Comparison of ENCODE assay signal across 28 cellular contexts in the genomic region with DNA sequence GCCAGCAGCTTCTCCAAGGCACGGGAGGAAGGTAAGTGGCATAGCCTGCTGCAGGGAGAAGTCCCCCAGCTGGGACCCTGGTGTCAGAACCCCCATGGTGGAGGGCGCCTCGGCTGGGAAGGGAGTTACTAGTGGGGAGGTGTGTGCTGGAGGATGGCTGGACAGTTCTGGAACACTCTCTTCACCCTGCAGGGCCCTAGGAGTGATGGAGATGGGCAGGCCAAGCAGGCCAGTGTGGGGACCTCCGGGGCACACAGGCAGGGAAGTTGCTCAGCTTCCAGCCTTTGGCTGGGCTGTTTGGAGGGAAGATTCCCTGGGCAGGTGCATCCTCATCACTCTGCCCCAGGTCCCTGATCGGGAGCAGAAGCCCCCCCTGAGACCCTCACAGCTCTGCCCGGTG. TPM values are rescaled to one million over a fixed set of nuclear protein-coding genes. Genes with fewer than 3 reads are reported as not detected.
A peak's percentile ranks its signal among the peaks of the same experiment; 100 is the strongest.
DNase-seq lines count a peak whose midpoint lies in the region; ATAC-seq, FAIRE-seq and TF ChIP-seq lines count a peak whose summit lies in the region.
"Had no signal": no experiment of that assay in that cellular context is flagged by ENCODE, and none has a peak within 500 bp of the region (broad histone marks: within the 10 kb centered on the region; RNA-seq: fewer than 3 reads in every experiment).

No MANE protein-coding gene starts in this region.

- H4K8ac ChIP-seq in H1 (ENCODE audit: extremely low read depth, insufficient read depth, low read length), result peak overlapping the region; percentile 38; the same call in 1 of the 2 replicates

- H3K9me2 ChIP-seq in OCI-LY1 (ENCODE audit: low read depth, low read length), result no peaks in the 10 kb centered on the region

- TF ChIP-seq RAD21 in H1 (IDR thresholded peaks at IDR 0.05 in 1 of 2, conservative IDR thresholded peaks at IDR 0.05 in 1 of 2; ENCODE audit: low read depth in 2 of 2, low read length in 2 of 2), result no peak

- intact Hi-C loops in esophagus squamous epithelium (cut with DNase I), result no loop called here

- WGBS in H1 (ENCODE audit: extremely low coverage in 1 of 2, insufficient coverage in 1 of 2, insufficient read length in 1 of 2, insufficient replicate concordance in 2 of 2, low coverage in 1 of 2, low lambda C conversion rate in 2 of 2, missing lambda C conversion rate in 1 of 2), 2 experiments, result 95% methylated on average over 6 of the region's 6 CpGs; no CpG with 5 or more reads in 1 of the 2 experiments
- 85 to 100% methylated on average over 1 to 4 of the region's 6 CpGs for WGBS in esophagus squamous epithelium, 2 donors

- CTCF ChIA-PET in H1 (lab: Charles Lee; ENCODE audit: partially characterized antibody), result interaction anchor here (0.6 to 1.5 kb wide), 5 partner anchors 9 to 260 kb away, joined by 3 to 5 read pairs (median 4); a partner anchor contains a TSS

- H2BK15ac ChIP-seq in H1 (ENCODE audit: low read length), result peak overlapping the region; percentile 29; the same call in 1 of the 2 replicates

- H3K36me3 ChIP-seq in OCI-LY1 (ENCODE audit: insufficient read depth, low read length) (peaks cover 2% of the 10 kb centered on the region), H1 (ENCODE audit: control insufficient read depth in 2 of 4, insufficient read depth in 4 of 4, low read length in 3 of 4) (no peaks in the 10 kb centered on the region), esophagus squamous epithelium (no peaks in the 10 kb centered on the region)
- H3K36me3 ChIP-seq: neural progenitor cell, SJSA1 had no signal

- no peak overlapping the region for H3K56ac ChIP-seq in H1 (replicated peaks; ENCODE audit: insufficient read length, low read depth, low read length)

- H2BK12ac ChIP-seq in H1 (ENCODE audit: low read depth, low read length), result no peak overlapping the region

- H3K4me3 ChIP-seq in OCI-LY1 (ENCODE audit: low read depth, low read length, poor library complexity, severe bottlenecking) (no peak overlapping the region), H1 (ENCODE audit: extremely low read depth in 1 of 4, insufficient read depth in 2 of 4, low read depth in 3 of 4, low read length in 4 of 4) (no peak overlapping the region), esophagus squamous epithelium (no peak overlapping the region)
- H3K4me3 ChIP-seq: neural progenitor cell, SJSA1, smooth muscle cell had no signal

- H3K4me1 Mint-ChIP-seq in activated T-cell treated with anti-CD3 and anti-CD28 coated beads, Interleukin-2, amount 50 U/mL, for 24 hours (ENCODE audit: low read depth), result peaks cover 30% of the 10 kb centered on the region
- H3K4me1 Mint-ChIP-seq in activated T-cell treated with anti-CD3 and anti-CD28 coated beads, Interleukin-2, amount 50 U/mL, for 4 hours (ENCODE audit: low read depth), result peaks cover 37% of the 10 kb centered on the region
- peaks cover 86% of the 10 kb centered on the region for H3K4me1 Mint-ChIP-seq in stimulated activated memory B cell treated with anti-CD40 and anti-IgM and Interleukin-4, amounts not matched to agents 10 μg/mL and 1 μg/mL and 100 μg/mL, for 72 hours

- no peak overlapping the region for H2BK120ac ChIP-seq in H1 (replicated peaks; ENCODE audit: low read depth, low read length)

- no peak for ATAC-seq in activated T-cell treated with anti-CD3 and anti-CD28 coated beads, Interleukin-2, amount 50 U/mL, for 4 hours
- no peak for ATAC-seq in stimulated activated memory B cell treated with anti-CD40 and anti-IgM and Interleukin-4, amounts not matched to agents 10 μg/mL and 1 μg/mL and 100 μg/mL, for 72 hours
- ATAC-seq in GM19328 (IDR thresholded peaks at IDR 0.05; ENCODE audit: unreplicated experiment) (no peak), GM18517 (IDR thresholded peaks at IDR 0.05; ENCODE audit: unreplicated experiment) (no peak)
- ATAC-seq: Panc1 had no signal

- TF ChIP-seq CTCF in OCI-LY1 (IDR thresholded peaks at IDR 0.05; ENCODE audit: low read length), result no peak
- TF ChIP-seq CTCF in H1 (IDR thresholded peaks at IDR 0.05; ENCODE audit: control extremely low read depth in 1 of 3, insufficient read depth in 1 of 3, low read depth in 1 of 3, low read length in 3 of 3), result no peak
- TF ChIP-seq CTCF in esophagus squamous epithelium (IDR thresholded peaks at IDR 0.05), result no peak

- no peak overlapping the region for H3K23ac ChIP-seq in H1 (ENCODE audit: insufficient read length)

- H3K9ac ChIP-seq in OCI-LY1 (ENCODE audit: low read length) (no peak overlapping the region; the same call in 1 of the 2 replicates), H1 (replicated peaks in 1 of 4; ENCODE audit: extremely low read depth in 1 of 4, low read depth in 3 of 4, low read length in 3 of 4) (no peak overlapping the region)
- H3K9ac ChIP-seq: KMS-11, neural progenitor cell had no signal

- H3K27me3 ChIP-seq in OCI-LY1 (ENCODE audit: insufficient read depth, low read length) (no peaks in the 10 kb centered on the region), H1 (replicated peaks in 1 of 4; ENCODE audit: control insufficient read depth in 3 of 4, extremely low read depth in 1 of 4, insufficient read depth in 3 of 4, low read length in 3 of 4) (0 out of 7 replicates have a peak, but pooled peaks cover 0 to 2% (median 0%) of the 10 kb centered on the region in 4 experiments), esophagus squamous epithelium (no peaks in the 10 kb centered on the region)
- H3K27me3 ChIP-seq: neural progenitor cell, SJSA1 had no signal

- H3K27ac Mint-ChIP-seq in activated T-cell treated with anti-CD3 and anti-CD28 coated beads, Interleukin-2, amount 50 U/mL, for 24 hours, result peak overlapping the region; percentile 55
- peak overlapping the region; percentile 99 for H3K27ac Mint-ChIP-seq in stimulated activated memory B cell treated with anti-CD40 and anti-IgM and Interleukin-4, amounts not matched to agents 10 μg/mL and 1 μg/mL and 100 μg/mL, for 72 hours
- H3K27ac Mint-ChIP-seq: activated naive CD4-positive, alpha-beta T cell treated with anti-CD3 and anti-CD28 coated beads, Interleukin-2, amount 50 U/mL, for 24 hours had no signal

- H4K20me1 ChIP-seq in OCI-LY1 (ENCODE audit: insufficient read depth, low read length) (no peaks in the 10 kb centered on the region), H1 (replicated peaks in 1 of 2; ENCODE audit: control insufficient read depth in 1 of 2, insufficient read depth in 2 of 2, low read length in 2 of 2) (no peaks in the 10 kb centered on the region)

- TF ChIP-seq POLR2A in H1 (IDR thresholded peaks at IDR 0.05; ENCODE audit: control extremely low read depth in 1 of 2, low read depth in 2 of 2, low read length in 2 of 2), result no peak
- no peak for TF ChIP-seq POLR2A in esophagus squamous epithelium (IDR thresholded peaks at IDR 0.05)

- no peak overlapping the region for H3K4ac ChIP-seq in H1 (replicated peaks; ENCODE audit: insufficient read length, low read depth, low read length)

- no peak overlapping the region for H4K91ac ChIP-seq in H1 (replicated peaks; ENCODE audit: insufficient read length, low read length)

- H3F3A ChIP-seq in OCI-LY1 (ENCODE audit: insufficient read depth, low read length), result no peaks in the 10 kb centered on the region

- H2BK5ac ChIP-seq in H1 (ENCODE audit: low read depth, low read length), result no peak overlapping the region

- no peaks in the 10 kb centered on the region for H3K27me3 Mint-ChIP-seq in activated T-cell treated with anti-CD3 and anti-CD28 coated beads, Interleukin-2, amount 50 U/mL, for 24 hours
- H3K27me3 Mint-ChIP-seq in activated T-cell treated with anti-CD3 and anti-CD28 coated beads, Interleukin-2, amount 50 U/mL, for 4 hours (ENCODE audit: low read depth), result no peaks in the 10 kb centered on the region
- H3K27me3 Mint-ChIP-seq in stimulated activated memory B cell treated with anti-CD40 and anti-IgM and Interleukin-4, amounts not matched to agents 10 μg/mL and 1 μg/mL and 100 μg/mL, for 72 hours, result no peaks in the 10 kb centered on the region
- H3K27me3 Mint-ChIP-seq: activated naive CD4-positive, alpha-beta T cell treated with anti-CD3 and anti-CD28 coated beads, Interleukin-2, amount 50 U/mL, for 24 hours had no signal

- no peaks in the 10 kb centered on the region for H3K23me2 ChIP-seq in H1 (ENCODE audit: low read depth, low read length)

- H2AFZ ChIP-seq in OCI-LY1 (ENCODE audit: low read length), result no peak overlapping the region
- H2AFZ ChIP-seq in H1 (ENCODE audit: low read length), result no peak overlapping the region
- H2AFZ ChIP-seq: neural progenitor cell had no signal

- H3K9me3 ChIP-seq in OCI-LY1 (ENCODE audit: low read length), result no peaks in the 10 kb centered on the region
- no peaks in the 10 kb centered on the region for H3K9me3 ChIP-seq in H1 (ENCODE audit: insufficient read depth in 2 of 2, low read depth in 1 of 2, low read length in 1 of 2)
- H3K9me3 ChIP-seq in esophagus squamous epithelium, result no peaks in the 10 kb centered on the region
- H3K9me3 ChIP-seq: SJSA1 had no signal

- no peak overlapping the region for H3K14ac ChIP-seq in H1 (ENCODE audit: insufficient read length)

- H3K4me1 ChIP-seq in OCI-LY1 (ENCODE audit: insufficient read depth, low read length, severe bottlenecking) (peaks cover 35% of the 10 kb centered on the region), H1 (replicated peaks in 1 of 4; ENCODE audit: control insufficient read depth in 3 of 4, insufficient read depth in 4 of 4, low read length in 3 of 4) (no peaks in the 10 kb centered on the region; a peak in 2 of 7 replicates), esophagus squamous epithelium (peaks cover 31 to 81% (median 44%) of the 10 kb centered on the region in 3 donors)

- no peak for DNase-seq in activated T-cell treated with anti-CD3 and anti-CD28 coated beads, Interleukin-2, amount 50 U/mL, for 24 hours
- DNase-seq in activated T-cell treated with anti-CD3 and anti-CD28 coated beads, Interleukin-2, amount 50 U/mL, for 4 hours, result no peak
- no peak for DNase-seq in H1 (ENCODE audit: low read depth in 1 of 2, low spot score in 2 of 2)
- DNase-seq in esophagus squamous epithelium (lab: John Stamatoyannopoulos, UW), result no peak
- DNase-seq: 8988T; activated CD4-positive, alpha-beta T cell treated with anti-CD3 and anti-CD28 coated beads, Interleukin-2, amount 50 U/mL, for 4 hours; activated T-cell treated with anti-CD3 and anti-CD28 coated beads for 4 hours; GDM1; left colon; midbrain; NCI-H1930; NCI-H345; stimulated activated CD4-positive, alpha-beta T cell treated with anti-CD3 and anti-CD28 coated beads, Interleukin-4, amount 100 ng/mL, for 24 hours; T-helper 2 cell had no signal

- H3K79me2 ChIP-seq in OCI-LY1 (ENCODE audit: insufficient read depth, low read length) (no peaks in the 10 kb centered on the region), H1 (ENCODE audit: control insufficient read depth in 1 of 2, insufficient read depth in 2 of 2, low read length in 2 of 2) (no peaks in the 10 kb centered on the region)

- H4K5ac ChIP-seq in H1 (ENCODE audit: insufficient read length, low read depth, low read length), result no peak overlapping the region

- no peak overlapping the region; the same call in 1 of the 2 replicates for H3K18ac ChIP-seq in H1 (ENCODE audit: extremely low read depth, low read length)

- H3K27ac ChIP-seq in OCI-LY1 (ENCODE audit: low read depth, low read length, poor library complexity, severe bottlenecking) (peak overlapping the region; percentile 61), H1 (ENCODE audit: low read depth, low read length) (no peak overlapping the region), esophagus squamous epithelium (peak overlapping the region in 1 of 4 donors; percentile 15)
- H3K27ac ChIP-seq: KMS-11, neural progenitor cell, SJSA1 had no signal

- H2AK5ac ChIP-seq in H1 (ENCODE audit: low read depth, low read length), result no peak overlapping the region

- POLR2A ChIA-PET in H1 (lab: Charles Lee; ENCODE audit: partially characterized antibody), result interaction anchor here (1.2 to 2.2 kb wide), 2 partner anchors 23 to 28 kb away, joined by 3 to 8 read pairs; no protein-coding TSS in a partner anchor

- H3K9me3 Mint-ChIP-seq in activated T-cell treated with anti-CD3 and anti-CD28 coated beads, Interleukin-2, amount 50 U/mL, for 24 hours, result no peaks in the 10 kb centered on the region
- H3K9me3 Mint-ChIP-seq in activated T-cell treated with anti-CD3 and anti-CD28 coated beads, Interleukin-2, amount 50 U/mL, for 4 hours, result no peaks in the 10 kb centered on the region
- peaks cover 8% of the 10 kb centered on the region for H3K9me3 Mint-ChIP-seq in stimulated activated memory B cell treated with anti-CD40 and anti-IgM and Interleukin-4, amounts not matched to agents 10 μg/mL and 1 μg/mL and 100 μg/mL, for 72 hours
- H3K9me3 Mint-ChIP-seq: activated naive CD4-positive, alpha-beta T cell treated with anti-CD3 and anti-CD28 coated beads, Interleukin-2, amount 50 U/mL, for 24 hours; neural progenitor cell had no signal

- no peak overlapping the region for H3K4me3 Mint-ChIP-seq in activated T-cell treated with anti-CD3 and anti-CD28 coated beads, Interleukin-2, amount 50 U/mL, for 24 hours
- H3K4me3 Mint-ChIP-seq in activated T-cell treated with anti-CD3 and anti-CD28 coated beads, Interleukin-2, amount 50 U/mL, for 4 hours, result no peak overlapping the region
- H3K4me3 Mint-ChIP-seq in stimulated activated memory B cell treated with anti-CD40 and anti-IgM and Interleukin-4, amounts not matched to agents 10 μg/mL and 1 μg/mL and 100 μg/mL, for 72 hours, result peak overlapping the region; percentile 49
- H3K4me3 Mint-ChIP-seq: activated naive CD4-positive, alpha-beta T cell treated with anti-CD3 and anti-CD28 coated beads, Interleukin-2, amount 50 U/mL, for 24 hours; neural progenitor cell had no signal

- H3K36me3 Mint-ChIP-seq in activated T-cell treated with anti-CD3 and anti-CD28 coated beads, Interleukin-2, amount 50 U/mL, for 24 hours (ENCODE audit: low read depth), result peaks cover 10% of the 10 kb centered on the region
- H3K36me3 Mint-ChIP-seq in activated T-cell treated with anti-CD3 and anti-CD28 coated beads, Interleukin-2, amount 50 U/mL, for 4 hours (ENCODE audit: insufficient read depth), result no peaks in the 10 kb centered on the region
- H3K36me3 Mint-ChIP-seq in stimulated activated memory B cell treated with anti-CD40 and anti-IgM and Interleukin-4, amounts not matched to agents 10 μg/mL and 1 μg/mL and 100 μg/mL, for 72 hours, result peaks cover 24% of the 10 kb centered on the region
- H3K36me3 Mint-ChIP-seq: activated naive CD4-positive, alpha-beta T cell treated with anti-CD3 and anti-CD28 coated beads, Interleukin-2, amount 50 U/mL, for 24 hours; neural progenitor cell had no signal

- no peak overlapping the region for H3K4me2 ChIP-seq in OCI-LY1 (ENCODE audit: low read length)
- H3K4me2 ChIP-seq in H1 (ENCODE audit: insufficient read depth in 1 of 2, low read depth in 2 of 2, low read length in 2 of 2), result no peak overlapping the region
- H3K4me2 ChIP-seq: KMS-11, neural progenitor cell, smooth muscle cell had no signal

- H3K79me1 ChIP-seq in H1 (ENCODE audit: low read depth, low read length), result no peaks in the 10 kb centered on the region

- FAIRE-seq in H1 (lab: Jason Lieb, UNC), result no peak
- FAIRE-seq: urothelium cell line had no signal

- TF ChIP-seq EP300 in H1 (IDR thresholded peaks at IDR 0.05; ENCODE audit: borderline replicate concordance in 1 of 2, low read depth in 2 of 2, low read length in 2 of 2), result no peak

- H2BK20ac ChIP-seq in H1 (ENCODE audit: low read length), result no peak overlapping the region

RNA-seq across cellular contexts. Expression of a gene that starts 0.7 kb away (rescaled TPM):
- not detected for total RNA-seq in activated T-cell treated with anti-CD3 and anti-CD28 coated beads, Interleukin-2, amount 50 U/mL, for 4 hours
- not detected in 2 replicates for total RNA-seq in H1 (2021; fragmentation: NEBNext Ultra II Directional; extraction: Animal tissue kit (Norgen Biotek cat#: 25700))
- polyA plus RNA-seq in H1 (2011; rRNA removed), result not detected in 2 replicates
- polyA plus RNA-seq in H1 (2011; cell fraction: cytosol; rRNA removed), result not detected
- not detected for polyA plus RNA-seq in H1 (2011; cell fraction: nucleus; rRNA removed)
- not detected in 4 replicates for polyA plus RNA-seq in H1 (2012, experiment 1 of 2)
- polyA plus RNA-seq in H1 (2012, experiment 2 of 2), result not detected
- not detected for polyA plus RNA-seq in H1 (2013, experiment 1 of 2)
- not detected for polyA plus RNA-seq in H1 (2013, experiment 2 of 2)
- polyA minus RNA-seq in H1 (2011; rRNA and poly(A)+ RNA removed), result not detected in 2 replicates
- polyA minus RNA-seq in H1 (2011; cell fraction: cytosol; rRNA and poly(A)+ RNA removed), result not detected
- not detected for polyA minus RNA-seq in H1 (2011; cell fraction: nucleus; rRNA and poly(A)+ RNA removed)
- under 1 TPM in 2 of 4 donors, not detected in 2; 0.19 to 0.21 TPM for total RNA-seq in esophagus squamous epithelium
- total RNA-seq: H4, left colon, SJSA1, smooth muscle cell, subcutaneous adipose tissue had no signal
- polyA plus RNA-seq: BJ had no signal

RNA-seq across cellular contexts. Expression of a gene that starts 16.3 kb away (rescaled TPM):
- total RNA-seq in activated T-cell treated with anti-CD3 and anti-CD28 coated beads, Interleukin-2, amount 50 U/mL, for 4 hours, result 10 to 100 TPM; 46.9 to 69.4 (median 61.7) TPM
- 2.0 and 2.8 TPM in 2 replicates for total RNA-seq in H1 (2021; fragmentation: NEBNext Ultra II Directional; extraction: Animal tissue kit (Norgen Biotek cat#: 25700))
- polyA plus RNA-seq in H1 (2011; rRNA removed), result 1.00 and 3.0 TPM in 2 replicates
- polyA plus RNA-seq in H1 (2011; cell fraction: cytosol; rRNA removed), result 0.83 TPM
- 5.4 TPM for polyA plus RNA-seq in H1 (2011; cell fraction: nucleus; rRNA removed)
- polyA plus RNA-seq in H1 (2012, experiment 1 of 2), result 1.2 to 3.1 TPM (median 1.6 TPM) in 4 replicates
- 0.49 TPM for polyA plus RNA-seq in H1 (2012, experiment 2 of 2)
- 2.3 TPM for polyA plus RNA-seq in H1 (2013, experiment 1 of 2)
- 2.6 TPM for polyA plus RNA-seq in H1 (2013, experiment 2 of 2)
- 0.83 and 2.0 TPM in 2 replicates for polyA minus RNA-seq in H1 (2011; rRNA and poly(A)+ RNA removed)
- polyA minus RNA-seq in H1 (2011; cell fraction: cytosol; rRNA and poly(A)+ RNA removed), result not detected
- 2.7 TPM for polyA minus RNA-seq in H1 (2011; cell fraction: nucleus; rRNA and poly(A)+ RNA removed)
- 1 to 10 TPM in 3 of 4 donors, under 1 TPM in 1; 1.00 to 5.7 (median 1.5) TPM for total RNA-seq in esophagus squamous epithelium
- total RNA-seq: SJSA1 had no signal
- polyA plus RNA-seq: BJ had no signal

RNA-seq across cellular contexts. Expression of a gene that starts 18.3 kb away (rescaled TPM):
- total RNA-seq in activated T-cell treated with anti-CD3 and anti-CD28 coated beads, Interleukin-2, amount 50 U/mL, for 4 hours, result 10 to 100 TPM; 79.1 to 87.1 (median 81.5) TPM
- total RNA-seq in H1 (2021; fragmentation: NEBNext Ultra II Directional; extraction: Animal tissue kit (Norgen Biotek cat#: 25700)), result 73.1 and 77.6 TPM in 2 replicates
- polyA plus RNA-seq in H1 (2011; rRNA removed), result 39.4 and 60.4 TPM in 2 replicates
- polyA plus RNA-seq in H1 (2011; cell fraction: cytosol; rRNA removed), result 44.5 TPM
- polyA plus RNA-seq in H1 (2011; cell fraction: nucleus; rRNA removed), result 199 TPM
- 27.4 to 67.3 TPM (median 60.1 TPM) in 4 replicates for polyA plus RNA-seq in H1 (2012, experiment 1 of 2)
- 36.6 TPM for polyA plus RNA-seq in H1 (2012, experiment 2 of 2)
- polyA plus RNA-seq in H1 (2013, experiment 1 of 2), result 74.5 TPM
- polyA plus RNA-seq in H1 (2013, experiment 2 of 2), result 73.3 TPM
- polyA minus RNA-seq in H1 (2011; rRNA and poly(A)+ RNA removed), result 17.7 and 21.2 TPM in 2 replicates
- polyA minus RNA-seq in H1 (2011; cell fraction: cytosol; rRNA and poly(A)+ RNA removed), result 35.7 TPM
- polyA minus RNA-seq in H1 (2011; cell fraction: nucleus; rRNA and poly(A)+ RNA removed), result 49.9 TPM
- total RNA-seq in esophagus squamous epithelium, result 10 to 100 TPM; 13.3 to 39.6 (median 32.2) TPM

RNA-seq across cellular contexts. Expression of a gene that starts 21.5 kb away (rescaled TPM):
- 100 to 1,000 TPM; 192 to 224 (median 196) TPM for total RNA-seq in activated T-cell treated with anti-CD3 and anti-CD28 coated beads, Interleukin-2, amount 50 U/mL, for 4 hours
- 48.4 and 50.0 TPM in 2 replicates for total RNA-seq in H1 (2021; fragmentation: NEBNext Ultra II Directional; extraction: Animal tissue kit (Norgen Biotek cat#: 25700))
- 139 and 209 TPM in 2 replicates for polyA plus RNA-seq in H1 (2011; rRNA removed)
- polyA plus RNA-seq in H1 (2011; cell fraction: cytosol; rRNA removed), result 92.9 TPM
- polyA plus RNA-seq in H1 (2011; cell fraction: nucleus; rRNA removed), result 102 TPM
- 32.5 to 57.4 TPM (median 51.2 TPM) in 4 replicates for polyA plus RNA-seq in H1 (2012, experiment 1 of 2)
- 37.5 TPM for polyA plus RNA-seq in H1 (2012, experiment 2 of 2)
- 42.0 TPM for polyA plus RNA-seq in H1 (2013, experiment 1 of 2)
- polyA plus RNA-seq in H1 (2013, experiment 2 of 2), result 51.5 TPM
- 53.5 and 79.1 TPM in 2 replicates for polyA minus RNA-seq in H1 (2011; rRNA and poly(A)+ RNA removed)
- polyA minus RNA-seq in H1 (2011; cell fraction: cytosol; rRNA and poly(A)+ RNA removed), result 28.6 TPM
- polyA minus RNA-seq in H1 (2011; cell fraction: nucleus; rRNA and poly(A)+ RNA removed), result 27.7 TPM
- total RNA-seq in esophagus squamous epithelium, result 10 to 100 TPM; 41.2 to 93.9 (median 75.7) TPM

RNA-seq across cellular contexts. Expression of a gene that starts 40.0 kb away (rescaled TPM):
- 10 to 100 TPM; 23.0 to 30.3 (median 26.8) TPM for total RNA-seq in activated T-cell treated with anti-CD3 and anti-CD28 coated beads, Interleukin-2, amount 50 U/mL, for 4 hours
- 66.9 and 76.5 TPM in 2 replicates for total RNA-seq in H1 (2021; fragmentation: NEBNext Ultra II Directional; extraction: Animal tissue kit (Norgen Biotek cat#: 25700))
- polyA plus RNA-seq in H1 (2011; rRNA removed), result 147 and 170 TPM in 2 replicates
- 150 TPM for polyA plus RNA-seq in H1 (2011; cell fraction: cytosol; rRNA removed)
- polyA plus RNA-seq in H1 (2011; cell fraction: nucleus; rRNA removed), result 168 TPM
- 50.8 to 96.9 TPM (median 88.1 TPM) in 4 replicates for polyA plus RNA-seq in H1 (2012, experiment 1 of 2)
- 148 TPM for polyA plus RNA-seq in H1 (2012, experiment 2 of 2)
- polyA plus RNA-seq in H1 (2013, experiment 1 of 2), result 57.7 TPM
- polyA plus RNA-seq in H1 (2013, experiment 2 of 2), result 54.1 TPM
- polyA minus RNA-seq in H1 (2011; rRNA and poly(A)+ RNA removed), result 110 and 113 TPM in 2 replicates
- 54.3 TPM for polyA minus RNA-seq in H1 (2011; cell fraction: cytosol; rRNA and poly(A)+ RNA removed)
- polyA minus RNA-seq in H1 (2011; cell fraction: nucleus; rRNA and poly(A)+ RNA removed), result 42.3 TPM
- 10 to 100 TPM; 11.3 to 57.7 (median 34.3) TPM for total RNA-seq in esophagus squamous epithelium

Comparison
In these comparisons a context has a peak if more than half of its experiments do, and no peak if none do; other contexts are left out.
1. RNA of a gene that starts 16.3 kb away (total RNA-seq): 46.9 to 69.4 TPM in activated T-cell treated with anti-CD3 and anti-CD28 coated beads, Interleukin-2, amount 50 U/mL, for 4 hours; 2.0 to 2.8 TPM in H1 and 1.00 to 5.7 TPM in esophagus squamous epithelium; every median in the first group is over 4 times any median in the second.